Comparison of ENCODE assay signal across 8 cellular contexts in genomic region chr6:15248451-15249370, GRCh38. TPM values are rescaled to one million over a fixed set of nuclear protein-coding genes. Genes with fewer than 3 reads are reported as not detected.
DNase-seq lines count a peak whose midpoint lies in the region; ATAC-seq lines count a peak whose summit lies in the region.

No MANE protein-coding gene starts in this region.

- H3K9me3 ChIP-seq in HUES48 (ENCODE audit: control insufficient read depth, insufficient read depth, low read length), result no peaks in the 10 kb centered on the region
- H3K9me3 ChIP-seq in NT2/D1 (ENCODE audit: insufficient read depth, low read length), result no peaks in the 10 kb centered on the region
- no peaks in the 10 kb centered on the region for H3K9me3 ChIP-seq in endocrine pancreas (ENCODE audit: control insufficient read depth, low read length)
- no peaks in the 10 kb centered on the region for H3K9me3 ChIP-seq in mesodermal cell (ENCODE audit: control insufficient read depth, low read length)

- H3K27me3 ChIP-seq in HUES48 (ENCODE audit: control insufficient read depth, insufficient read depth, low read length) (no peaks in the 10 kb centered on the region), NT2/D1 (ENCODE audit: insufficient read depth, insufficient read length) (no peaks in the 10 kb centered on the region), endocrine pancreas (ENCODE audit: control insufficient read depth, insufficient read depth, low read length) (no peaks in the 10 kb centered on the region)

- peak overlapping the region; percentile 76 for H3K4me3 ChIP-seq in HUES48 (ENCODE audit: low read depth, low read length)
- peak overlapping the region; percentile 72 for H3K4me3 ChIP-seq in NT2/D1 (ENCODE audit: insufficient read length, low read depth)
- peak overlapping the region; percentile 69 for H3K4me3 ChIP-seq in endocrine pancreas (ENCODE audit: control insufficient read depth, insufficient read depth, low read length)
- peak overlapping the region; percentile 46 for H3K4me3 ChIP-seq in mesodermal cell (ENCODE audit: extremely low read depth, insufficient read depth, low read length, poor library complexity, severe bottlenecking)

- DNase-seq in C1 segment of cervical spinal cord (lab: John Stamatoyannopoulos, UW) (peak; percentile 49 to 92 (median 87)), NT2/D1 (ENCODE audit: low read depth, low spot score) (no peak)
- DNase-seq in activated CD8-positive, alpha-beta memory T cell treated with anti-CD3 and anti-CD28 coated beads, Interleukin-2, amount 50 U/mL, for 24 hours (ENCODE audit: extremely low read depth), result peak; percentile 85
- DNase-seq in stimulated activated CD8-positive, alpha-beta memory T cell treated with anti-CD3 and anti-CD28 coated beads, Interleukin-12 subunit alpha, Interleukin-12 subunit beta, amount 100 ng/mL, for 4 hours (ENCODE audit: low read depth), result peak; percentile 94

- peak; percentile 27 for ATAC-seq in GM19467 (IDR thresholded peaks at IDR 0.05; ENCODE audit: unreplicated experiment)

- H3K27ac ChIP-seq in HUES48 (ENCODE audit: low read depth, low read length), result peak overlapping the region; percentile 90
- peak overlapping the region; percentile 82 for H3K27ac ChIP-seq in mesodermal cell (ENCODE audit: low read depth, low read length, severe bottlenecking)

- WGBS in mesodermal cell (ENCODE audit: insufficient coverage in 2 of 2), 2 experiments, result 1% methylated on average over 21 to 22 of the region's 83 CpGs

- H3K36me3 ChIP-seq in HUES48 (ENCODE audit: control insufficient read depth, insufficient read depth, low read length) (peaks cover 30% of the 10 kb centered on the region), NT2/D1 (ENCODE audit: insufficient read depth, insufficient read length, low read length) (peaks cover 15% of the 10 kb centered on the region), endocrine pancreas (ENCODE audit: control insufficient read depth, insufficient read depth, low read length) (no peaks in the 10 kb centered on the region), mesodermal cell (ENCODE audit: control insufficient read depth, insufficient read depth, low read length) (peaks cover 4% of the 10 kb centered on the region)

- H3K4me1 ChIP-seq in HUES48 (ENCODE audit: control insufficient read depth, insufficient read depth, low read length), result peaks cover 44% of the 10 kb centered on the region
- no peaks in the 10 kb centered on the region for H3K4me1 ChIP-seq in NT2/D1 (ENCODE audit: insufficient read depth, insufficient read length)
- H3K4me1 ChIP-seq in endocrine pancreas (ENCODE audit: control insufficient read depth, insufficient read depth, low read length), result no peaks in the 10 kb centered on the region
- H3K4me1 ChIP-seq in mesodermal cell (ENCODE audit: control insufficient read depth, insufficient read depth, low read length, poor library complexity, severe bottlenecking), result peaks cover 12% of the 10 kb centered on the region

- peak overlapping the region; percentile 52 for H3K9ac ChIP-seq in HUES48 (ENCODE audit: low read depth, low read length)
- H3K9ac ChIP-seq in NT2/D1 (ENCODE audit: insufficient read length, low read depth), result peak overlapping the region; percentile 77
- H3K9ac ChIP-seq in endocrine pancreas (ENCODE audit: control insufficient read depth, insufficient read depth, low read length), result peak overlapping the region; percentile 32

RNA-seq across cellular contexts. Expression of gene JARID2, which starts 2.8 kb away (rescaled TPM):
- polyA plus RNA-seq in mesodermal cell (2013, experiment 1 of 2), result 32.9 TPM
- 28.8 TPM for polyA plus RNA-seq in mesodermal cell (2013, experiment 2 of 2)
